26 cellular contexts compared by ENCODE assay signal in genomic region chr13:65783383-65783782, GRCh38.
"Had no signal": no experiment of that assay in that cellular context is flagged by ENCODE, and none has a peak within 500 bp of the region (broad histone marks: within the 10 kb centered on the region; RNA-seq: fewer than 3 reads in every experiment).

No MANE protein-coding gene starts in this region.

- H3K27me3 Mint-ChIP-seq: central memory CD8-positive, alpha-beta T cell; effector memory CD8-positive, alpha-beta T cell; naive B cell had no signal

- H2AFZ ChIP-seq: neural progenitor cell had no signal

- H3K27ac ChIP-seq: cardiac muscle cell, colonic mucosa, esophagus squamous epithelium, neural progenitor cell, psoas muscle, right lobe of liver, stomach, thyroid gland had no signal

- H3K4me3 ChIP-seq: cardiac muscle cell, colonic mucosa, esophagus squamous epithelium, mucosa of descending colon, neural progenitor cell, psoas muscle, right lobe of liver, smooth muscle cell, stomach, thyroid gland had no signal

- H3K4me2 ChIP-seq: neural progenitor cell, smooth muscle cell had no signal

- H3K27ac Mint-ChIP-seq: effector memory CD8-positive, alpha-beta T cell; immature natural killer cell; mesothelial cell of epicardium; naive B cell; nephron had no signal

- ATAC-seq: effector memory CD8-positive, alpha-beta T cell; left lobe of liver; mucosa of descending colon; psoas muscle had no signal

- H3K4me3 Mint-ChIP-seq: central memory CD8-positive, alpha-beta T cell; effector memory CD8-positive, alpha-beta T cell; immature natural killer cell; mesothelial cell of epicardium; naive B cell; nephron; neural progenitor cell had no signal

- H3K27me3 ChIP-seq: cardiac muscle cell, colonic mucosa, esophagus squamous epithelium, neural progenitor cell, right lobe of liver, stomach, thyroid gland had no signal

- H3K9me3 Mint-ChIP-seq: nephron, neural progenitor cell had no signal

- H3K4me1 Mint-ChIP-seq: central memory CD8-positive, alpha-beta T cell; immature natural killer cell; mesothelial cell of epicardium; naive B cell; nephron; neural progenitor cell had no signal

- H3K4me1 ChIP-seq: colonic mucosa, esophagus squamous epithelium, neural progenitor cell, psoas muscle, right lobe of liver, stomach, thyroid gland had no signal

- H3K36me3 Mint-ChIP-seq: immature natural killer cell, mesothelial cell of epicardium, naive B cell, neural progenitor cell had no signal

- H3K9me3 ChIP-seq: colonic mucosa, esophagus squamous epithelium, psoas muscle, right lobe of liver, stomach, thyroid gland had no signal

- H3K36me3 ChIP-seq: cardiac muscle cell, colonic mucosa, esophagus squamous epithelium, neural progenitor cell, right lobe of liver, stomach, thyroid gland had no signal

- H3K9ac ChIP-seq: neural progenitor cell had no signal

- DNase-seq: colonic mucosa; effector memory CD8-positive, alpha-beta T cell; erythroblast; esophagus squamous epithelium; foreskin melanocyte; hypothalamus; immature natural killer cell; mesenchymal stem cell; naive B cell; nucleus accumbens; stimulated activated CD4-positive, alpha-beta T cell treated with anti-CD3 and anti-CD28 coated beads, Interleukin-2, amount 100 ng/mL, for 24 hours; stimulated activated CD4-positive, alpha-beta T cell treated with anti-CD3 and anti-CD28 coated beads, Interleukin-4, amount 100 ng/mL, for 24 hours; stimulated activated naive CD4-positive, alpha-beta T cell treated with Interleukin-2 at 50 U/mL for 16 hours; stomach; thyroid gland; trophoblast cell had no signal
